Comparison of ENCODE assay signal across 31 cellular contexts in genomic region chr4:125501661-125502060, GRCh38.
"Had no signal": no experiment of that assay in that cellular context is flagged by ENCODE, and none has a peak within 500 bp of the region (broad histone marks: within the 10 kb centered on the region; RNA-seq: fewer than 3 reads in every experiment).

No MANE protein-coding gene starts in this region.

- DNase-seq: Karpas-422, MM.1S, MV-4-11, NCI-H1092, NCI-H1105, NCI-H1417 treated with DMSO at 0.1 percent for 48 hours, NCI-H1436 treated with DMSO at 0.1 percent for 48 hours, NCI-H1694 treated with DMSO at 0.1 percent for 48 hours, NCI-H187 treated with DMSO at 0.1 percent for 48 hours, NCI-H2029 treated with DMSO at 0.1 percent for 48 hours, NCI-H2081 treated with DMSO at 0.1 percent for 48 hours, NCI-H2107, NCI-H2171, NCI-H226, NCI-H446 treated with DMSO at 0.1 percent for 48 hours, NCI-H510A, NCI-H524, NCI-H526, NCI-H69, NCI-H748 treated with DMSO at 0.1 percent for 48 hours, NCI-H82, PC-9, SHP77, SIG-M5, SJCRH30, T-cell had no signal

- H3K9me3 ChIP-seq: SJCRH30 had no signal

- H3K4me3 ChIP-seq: PC-9, SJCRH30, SK-N-MC had no signal

- H3K4me2 ChIP-seq: KMS-11, PC-9 had no signal

- H2AFZ ChIP-seq: PC-9 had no signal

- H3K27ac Mint-ChIP-seq: T-cell had no signal

- H3K27ac ChIP-seq: KMS-11, PC-9, RWPE1, SJCRH30, SK-N-MC had no signal

- H3K4me3 Mint-ChIP-seq: T-cell had no signal

- ATAC-seq: Panc1, Right ventricle myocardium inferior, T-cell had no signal

- H3K27me3 Mint-ChIP-seq: T-cell had no signal

- H3K27me3 ChIP-seq: SJCRH30 had no signal

- H3K36me3 Mint-ChIP-seq: T-cell had no signal

- H3K36me3 ChIP-seq: SJCRH30 had no signal

- H3K9ac ChIP-seq: KMS-11 had no signal

- H3K4me1 Mint-ChIP-seq: T-cell had no signal
